ENCODE assay signal across 26 cellular contexts in genomic region chr1:165886988-165887387, GRCh38. TPM values are rescaled to one million over a fixed set of nuclear protein-coding genes. Genes with fewer than 3 reads are reported as not detected.
A peak's percentile ranks its signal among the peaks of the same experiment; 100 is the strongest.
DNase-seq lines count a peak whose midpoint lies in the region; TF ChIP-seq lines count a peak whose summit lies in the region.
"Had no signal": no experiment of that assay in that cellular context is flagged by ENCODE, and none has a peak within 500 bp of the region (broad histone marks: within the 10 kb centered on the region; RNA-seq: fewer than 3 reads in every experiment).

No MANE protein-coding gene starts in this region.

- no peak overlapping the region for H3K4me3 Mint-ChIP-seq in dendritic cell treated with granulocyte-macrophage colony-stimulating factor and Interleukin-4, amounts not matched to agents 40 ng/mL and 50 ng/mL, for 4 days
- H3K4me3 Mint-ChIP-seq: activated naive CD8-positive, alpha-beta T cell treated with anti-CD3 and anti-CD28 coated beads, Interleukin-2, amount 50 U/mL, for 24 hours; neural progenitor cell; T-helper 17 cell had no signal

- DNase-seq in ACHN: peak; percentile 33
- DNase-seq in hepatocyte (ENCODE audit: low spot score): no peak
- no peak for DNase-seq in cerebellar cortex (ENCODE audit: low spot score)
- no peak for DNase-seq in stimulated activated CD4-positive, alpha-beta T cell treated with anti-CD3 and anti-CD28 coated beads, Interleukin-12 subunit alpha, Interleukin-12 subunit beta, amount 100 ng/mL, for 4 hours
- no peak for DNase-seq in activated CD4-positive, alpha-beta T cell treated with anti-CD3 and anti-CD28 coated beads, Interleukin-2, amount 50 U/mL, for 1 hour
- DNase-seq: activated CD4-positive, alpha-beta T cell treated with anti-CD3 and anti-CD28 coated beads for 1 hour; activated naive CD8-positive, alpha-beta T cell treated with anti-CD3 and anti-CD28 coated beads, Interleukin-2, amount 50 U/mL, for 24 hours; activated T-cell treated with anti-CD3 and anti-CD28 coated beads, Interleukin-2, amount 50 U/mL, for 1 hour; BE2C; DMS53; kidney; NCI-H1417; NCI-H2029 treated with DMSO at 0.1 percent for 48 hours; psoas muscle; SK-N-SH; stimulated activated naive CD8-positive, alpha-beta T cell treated with anti-CD3 and anti-CD28 coated beads, Interleukin-15, Interleukin-2, amounts not matched to agents 100 U/mL and 50 U/mL, for 24 hours; T-helper 17 cell had no signal

- no peaks in the 10 kb centered on the region for H3K9me3 ChIP-seq in KOPT-K1 (ENCODE audit: insufficient read depth, low read length, poor library complexity, severe bottlenecking)
- H3K9me3 ChIP-seq in neutrophil: no peaks in the 10 kb centered on the region
- H3K9me3 ChIP-seq in hepatocyte (ENCODE audit: low read depth): no peaks in the 10 kb centered on the region
- H3K9me3 ChIP-seq: BE2C, HAP-1, psoas muscle, SK-N-SH, thoracic aorta, vagina had no signal

- H3K27me3 ChIP-seq in neutrophil (no peaks in the 10 kb centered on the region), hepatocyte (no peaks in the 10 kb centered on the region)
- H3K27me3 ChIP-seq: BE2C, neural progenitor cell, vagina had no signal

- peaks cover 39% of the 10 kb centered on the region for H3K4me1 Mint-ChIP-seq in dendritic cell treated with granulocyte-macrophage colony-stimulating factor and Interleukin-4, amounts not matched to agents 40 ng/mL and 50 ng/mL, for 4 days (ENCODE audit: low read depth)

- H3K36me3 Mint-ChIP-seq in dendritic cell treated with granulocyte-macrophage colony-stimulating factor and Interleukin-4, amounts not matched to agents 40 ng/mL and 50 ng/mL, for 4 days (ENCODE audit: low read depth): peaks cover 17% of the 10 kb centered on the region

- in situ Hi-C loops in ACHN (cut with HindIII; ENCODE audit: low pct_ligation_motif_present, low pct_unique_long_range_greater_than_20kb, low sequenced_read_pairs): no loop called here

- H3K79me2 ChIP-seq in hepatocyte: peaks cover 67% of the 10 kb centered on the region

- no peaks in the 10 kb centered on the region for H3K9me2 ChIP-seq in hepatocyte (replicated peaks; ENCODE audit: insufficient read depth)
- H3K9me2 ChIP-seq: SK-N-SH had no signal

- intact Hi-C loops in dendritic cell treated with granulocyte-macrophage colony-stimulating factor and Interleukin-4, amounts not matched to agents 40 ng/mL and 50 ng/mL, for 4 days (cut with micrococcal nuclease): no loop called here

- H3K4me2 ChIP-seq in hepatocyte: no peak overlapping the region
- H3K4me2 ChIP-seq: neural progenitor cell, SK-N-SH had no signal

- H3K9me3 Mint-ChIP-seq in dendritic cell treated with granulocyte-macrophage colony-stimulating factor and Interleukin-4, amounts not matched to agents 40 ng/mL and 50 ng/mL, for 4 days: no peaks in the 10 kb centered on the region
- H3K9me3 Mint-ChIP-seq: activated naive CD8-positive, alpha-beta T cell treated with anti-CD3 and anti-CD28 coated beads, Interleukin-2, amount 50 U/mL, for 24 hours had no signal

- peak overlapping the region; percentile 8 for H3K27ac ChIP-seq in KOPT-K1 (ENCODE audit: low read depth, low read length, poor library complexity, severe bottlenecking)
- H3K27ac ChIP-seq in neutrophil: peak overlapping the region; percentile 37
- H3K27ac ChIP-seq in hepatocyte: no peak overlapping the region
- H3K27ac ChIP-seq: neural progenitor cell, psoas muscle, thoracic aorta, vagina had no signal

- peak overlapping the region; percentile 63 for H3K27ac Mint-ChIP-seq in dendritic cell treated with granulocyte-macrophage colony-stimulating factor and Interleukin-4, amounts not matched to agents 40 ng/mL and 50 ng/mL, for 4 days
- H3K27ac Mint-ChIP-seq: activated naive CD8-positive, alpha-beta T cell treated with anti-CD3 and anti-CD28 coated beads, Interleukin-2, amount 50 U/mL, for 24 hours; neural progenitor cell; T-helper 17 cell had no signal

- H3K4me3 ChIP-seq in neutrophil (ENCODE audit: low read depth in 1 of 2, low read length in 1 of 2) (no peak overlapping the region), hepatocyte (no peak overlapping the region)
- H3K4me3 ChIP-seq: HAP-1, K562, lung, neural progenitor cell, psoas muscle, thoracic aorta, vagina had no signal

- H3K36me3 ChIP-seq in KOPT-K1 (ENCODE audit: insufficient read depth, low read length): peaks cover 30% of the 10 kb centered on the region
- H3K36me3 ChIP-seq in neutrophil: peaks cover 4% of the 10 kb centered on the region
- H3K36me3 ChIP-seq in hepatocyte (replicated peaks; ENCODE audit: insufficient read depth, low read depth): no peaks in the 10 kb centered on the region
- H3K36me3 ChIP-seq: neural progenitor cell had no signal

- no peaks in the 10 kb centered on the region for H3K27me3 Mint-ChIP-seq in dendritic cell treated with granulocyte-macrophage colony-stimulating factor and Interleukin-4, amounts not matched to agents 40 ng/mL and 50 ng/mL, for 4 days
- H3K27me3 Mint-ChIP-seq: activated naive CD8-positive, alpha-beta T cell treated with anti-CD3 and anti-CD28 coated beads, Interleukin-2, amount 50 U/mL, for 24 hours; T-helper 17 cell had no signal

- no peaks in the 10 kb centered on the region for H4K20me1 ChIP-seq in hepatocyte (ENCODE audit: insufficient read depth, poor library complexity, severe bottlenecking)

- no peak overlapping the region for H2AFZ ChIP-seq in hepatocyte
- H2AFZ ChIP-seq: neural progenitor cell had no signal

- TF ChIP-seq CTCF in neutrophil (IDR thresholded peaks at IDR 0.05): no peak
- no peak for TF ChIP-seq CTCF in hepatocyte (IDR thresholded peaks at IDR 0.05; ENCODE audit: poor library complexity)

- WGBS in hepatocyte (ENCODE audit: low lambda C conversion rate, missing lambda C conversion rate): 94% methylated on average over 2 of the region's 2 CpGs

- H3K4me1 ChIP-seq in neutrophil (ENCODE audit: control insufficient read depth in 1 of 2, insufficient read depth in 1 of 2, low read depth in 1 of 2, low read length in 1 of 2) (peaks cover 63 to 65% of the 10 kb centered on the region in 2 experiments), hepatocyte (ENCODE audit: insufficient read depth) (peaks cover 4% of the 10 kb centered on the region)
- H3K4me1 ChIP-seq: BE2C, vagina had no signal

RNA-seq across cellular contexts. Expression of gene UCK2, which starts 59.6 kb away (rescaled TPM):
- total RNA-seq in hepatocyte: 15.7 and 20.9 TPM in 2 replicates
- polyA plus RNA-seq in hepatocyte: 22.2 and 27.9 TPM in 2 replicates
